ENCODE assay signal across 21 cellular contexts in the genomic region with DNA sequence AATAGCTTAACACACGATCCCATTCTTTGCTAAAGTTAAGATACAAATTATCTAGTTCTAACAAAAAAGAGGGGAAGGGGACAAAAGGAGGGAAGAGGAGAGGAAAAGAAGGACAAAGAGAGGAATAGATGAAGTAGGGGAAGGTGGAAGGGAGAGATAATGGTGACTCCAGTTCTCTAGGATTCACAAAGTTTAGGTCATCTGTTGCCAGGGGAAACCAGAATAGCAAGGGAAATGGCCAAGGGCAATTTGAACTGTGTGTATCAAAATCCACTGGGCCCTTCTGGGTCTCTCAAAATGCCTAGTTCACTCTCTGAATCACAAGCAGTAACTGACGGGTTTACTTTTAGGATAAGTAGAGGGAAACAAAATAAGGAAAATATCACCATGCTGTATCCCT. TPM values are rescaled to one million over a fixed set of nuclear protein-coding genes. Genes with fewer than 3 reads are reported as not detected.
"Had no signal": no experiment of that assay in that cellular context is flagged by ENCODE, and none has a peak within 500 bp of the region (broad histone marks: within the 10 kb centered on the region; RNA-seq: fewer than 3 reads in every experiment).

No MANE protein-coding gene starts in this region.

- H3K9me3 ChIP-seq: SJSA1 had no signal

- H3K4me1 ChIP-seq: SJSA1 had no signal

- DNase-seq: activated CD4-positive, alpha-beta memory T cell treated with anti-CD3 and anti-CD28 coated beads, Interleukin-2, amount 10 ng/mL, durations not matched to agents 7 days and 5 days; activated CD4-positive, alpha-beta T cell treated with anti-CD3 and anti-CD28 coated beads for 36 hours; activated CD4-positive, alpha-beta T cell treated with anti-CD3 and anti-CD28 coated beads, Interleukin-2, amount 50 U/mL, for 1 hour; activated gamma-delta T cell; activated naive CD4-positive, alpha-beta T cell treated with anti-CD3 and anti-CD28 coated beads for 36 hours; activated T-cell treated with anti-CD3 and anti-CD28 coated beads for 4 hours; activated T-cell treated with anti-CD3 and anti-CD28 coated beads, Interleukin-2, amount 50 U/mL, for 48 hours; MM.1S; NCI-H1105 treated with DMSO at 0.1 percent for 48 hours; NCI-H1436 treated with DMSO at 0.1 percent for 48 hours; NCI-H187; NCI-H2171; NCI-H2227 treated with DMSO at 0.1 percent for 48 hours; SHP77; T-cell; WERI-Rb-1 had no signal

- H3K4me3 ChIP-seq: SJSA1 had no signal

- H3K27me3 ChIP-seq: SJSA1 had no signal

- ATAC-seq: activated CD4-positive, alpha-beta T cell treated with anti-CD3 and anti-CD28 coated beads for 36 hours; activated T-helper 17 cell treated with anti-CD3 and anti-CD28 coated beads, Interleukin-2, amount 50 U/mL, for 72 hours; PC-3; T-cell had no signal

- H3K27ac ChIP-seq: SJSA1, WERI-Rb-1 had no signal

- H3K36me3 ChIP-seq: SJSA1, WERI-Rb-1 had no signal

RNA-seq across cellular contexts. Expression of a gene that starts 7.6 kb away (rescaled TPM):
- total RNA-seq: activated CD4-positive, alpha-beta memory T cell treated with anti-CD3 and anti-CD28 coated beads, Interleukin-2, amount 10 ng/mL, durations not matched to agents 7 days and 5 days; activated CD4-positive, alpha-beta T cell treated with anti-CD3 and anti-CD28 coated beads for 36 hours; activated CD8-positive, alpha-beta memory T cell treated with anti-CD3 and anti-CD28 coated beads for 36 hours; activated naive CD4-positive, alpha-beta T cell treated with anti-CD3 and anti-CD28 coated beads for 36 hours; PC-3; SJSA1; T-helper 2 cell treated with Interferon-gamma antibody and Interleukin-4, amounts not matched to agents 100 ng/mL and 5 ng/mL, for 36 hours had no signal
